In the genomic region with DNA sequence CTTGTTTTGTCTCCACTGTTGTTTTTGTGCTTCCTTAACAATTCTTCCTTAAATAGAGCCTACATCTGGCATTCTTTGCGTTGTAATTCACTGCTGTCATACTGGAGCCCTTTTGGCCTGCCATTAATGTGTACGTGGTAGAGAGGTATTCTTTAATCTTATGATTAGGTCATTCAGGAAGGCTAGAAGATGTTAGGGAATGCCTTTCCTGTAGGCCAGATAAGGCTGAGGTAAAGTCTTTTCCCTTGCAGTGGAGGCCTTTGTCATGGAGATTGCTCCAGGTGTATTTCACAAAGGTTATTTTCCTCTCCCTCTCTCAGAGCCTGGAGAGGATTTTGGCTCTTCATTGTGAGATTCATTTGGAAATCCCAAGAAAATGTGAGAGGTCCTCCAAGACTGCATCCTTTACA, we compare ENCODE assay signal across 17 cellular contexts.
"Had no signal": no experiment of that assay in that cellular context is flagged by ENCODE, and none has a peak within 500 bp of the region (broad histone marks: within the 10 kb centered on the region; RNA-seq: fewer than 3 reads in every experiment).

No MANE protein-coding gene starts in this region.

- DNase-seq: activated CD4-positive, CD25-positive, alpha-beta regulatory T cell treated with anti-CD3 and anti-CD28 coated beads, Interleukin-2, amount 50 U/mL, for 72 hours; activated naive CD4-positive, alpha-beta T cell treated with Interleukin-2 at 50 U/mL for 16 hours; activated T-cell treated with anti-CD3 and anti-CD28 coated beads for 4 hours; anterior cingulate cortex; cerebellar nuclear complex; effector CD8-positive, alpha-beta T cell; head of caudate nucleus; left colon; lower lobe of right lung; midbrain; ovary; T-helper 1 cell; T1000; uterus had no signal

- H3K9me3 ChIP-seq: lower lobe of right lung, ovary, uterus had no signal

- H3K36me3 ChIP-seq: lower lobe of right lung, ovary, uterus had no signal

- H3K36me3 Mint-ChIP-seq: stimulated activated effector memory CD8-positive, alpha-beta T cell treated with anti-CD3 and anti-CD28 coated beads, Interleukin-12 subunit alpha, Interleukin-12 subunit beta, amount 100 ng/mL, for 72 hours had no signal

- ATAC-seq: activated T-helper 17 cell treated with anti-CD3 and anti-CD28 coated beads, Interleukin-2, amount 50 U/mL, for 72 hours; foreskin keratinocyte; left colon; lower lobe of right lung; stimulated activated effector memory CD8-positive, alpha-beta T cell treated with anti-CD3 and anti-CD28 coated beads, Interleukin-12 subunit alpha, Interleukin-12 subunit beta, amount 100 ng/mL, for 72 hours had no signal

- H3K4me1 ChIP-seq: foreskin keratinocyte, lower lobe of right lung, uterus had no signal

- H3K27me3 ChIP-seq: foreskin keratinocyte, ovary, uterus had no signal

- H3K4me3 Mint-ChIP-seq: activated T-helper 17 cell treated with anti-CD3 and anti-CD28 coated beads, Interleukin-2, amount 50 U/mL, for 72 hours; stimulated activated effector memory CD8-positive, alpha-beta T cell treated with anti-CD3 and anti-CD28 coated beads, Interleukin-12 subunit alpha, Interleukin-12 subunit beta, amount 100 ng/mL, for 72 hours had no signal

- H3K9me3 Mint-ChIP-seq: stimulated activated effector memory CD8-positive, alpha-beta T cell treated with anti-CD3 and anti-CD28 coated beads, Interleukin-12 subunit alpha, Interleukin-12 subunit beta, amount 100 ng/mL, for 72 hours had no signal

- H3K27ac ChIP-seq: foreskin keratinocyte, lower lobe of right lung, ovary, uterus had no signal

- H3K27me3 Mint-ChIP-seq: activated T-helper 17 cell treated with anti-CD3 and anti-CD28 coated beads, Interleukin-2, amount 50 U/mL, for 72 hours had no signal

- H3K4me3 ChIP-seq: lower lobe of right lung, ovary, uterus had no signal

- H3K4me1 Mint-ChIP-seq: activated T-helper 17 cell treated with anti-CD3 and anti-CD28 coated beads, Interleukin-2, amount 50 U/mL, for 72 hours; stimulated activated effector memory CD8-positive, alpha-beta T cell treated with anti-CD3 and anti-CD28 coated beads, Interleukin-12 subunit alpha, Interleukin-12 subunit beta, amount 100 ng/mL, for 72 hours had no signal

- H3K27ac Mint-ChIP-seq: activated T-helper 17 cell treated with anti-CD3 and anti-CD28 coated beads, Interleukin-2, amount 50 U/mL, for 72 hours; stimulated activated effector memory CD8-positive, alpha-beta T cell treated with anti-CD3 and anti-CD28 coated beads, Interleukin-12 subunit alpha, Interleukin-12 subunit beta, amount 100 ng/mL, for 72 hours had no signal
